1 cellular context compared by ENCODE assay signal in the genomic region with DNA sequence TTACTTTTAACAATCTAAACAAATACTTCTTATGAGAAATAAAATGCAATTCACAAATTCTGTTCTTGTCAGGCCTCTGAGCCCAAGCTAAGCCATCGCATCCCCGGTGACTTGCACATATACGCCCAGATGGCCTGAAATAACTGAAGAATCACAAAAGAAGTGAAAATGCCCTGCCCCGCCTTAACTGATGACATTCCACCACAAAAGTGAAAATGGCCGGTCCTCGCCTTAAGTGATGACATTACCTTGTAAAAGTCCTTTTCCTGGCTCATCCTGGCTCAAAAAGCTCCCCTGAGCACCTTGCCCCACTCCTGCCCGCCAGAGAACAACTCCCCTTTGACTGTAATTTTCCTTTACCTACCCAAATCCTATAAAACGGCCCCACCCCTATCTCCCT.
TF ChIP-seq lines count a peak whose summit lies in the region.

No MANE protein-coding gene starts in this region.

TF ChIP-seq in GM12878, 131 proteins besides CTCF, POLR2A, EP300 and RAD21 (continued from another document):
- TF ChIP-seq SKIL (IDR thresholded peaks at IDR 0.05; ENCODE audit: low read depth, poor library complexity, severe bottlenecking) (peak; percentile 20), YY1 (IDR thresholded peaks at IDR 0.05; ENCODE audit: low read depth, low read length) (peak; percentile 78)
